In the genomic region with DNA sequence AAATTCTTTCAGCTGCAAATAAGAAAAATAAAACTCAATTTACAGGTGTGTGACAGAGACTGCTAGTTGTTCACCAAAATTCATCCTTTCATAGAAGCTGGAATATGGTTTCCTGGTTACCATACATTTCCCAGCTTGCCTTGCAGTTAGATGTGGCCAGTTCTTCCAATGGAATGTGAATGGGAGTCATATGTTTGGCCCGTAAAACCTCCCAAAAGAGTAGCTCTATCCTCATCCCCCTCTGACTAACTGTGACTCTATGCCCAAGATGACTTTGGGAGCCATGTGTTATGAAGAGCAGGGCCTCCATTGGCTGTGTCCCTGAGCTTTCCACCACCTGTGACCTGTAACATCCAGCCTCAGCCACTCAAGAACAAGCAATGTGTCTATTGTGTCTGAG, we compare ENCODE assay signal across 1 cellular context.
TF ChIP-seq lines count a peak whose summit lies in the region.

No MANE protein-coding gene starts in this region.

TF ChIP-seq in IMR-90, 13 proteins besides CTCF, POLR2A, EP300 and RAD21:
- TF ChIP-seq CEBPB (IDR thresholded peaks at IDR 0.05; ENCODE audit: low read depth, low read length) (no peak), RCOR1 (IDR thresholded peaks at IDR 0.05; ENCODE audit: insufficient replicate concordance, low read length) (no peak), MXI1 (IDR thresholded peaks at IDR 0.05; ENCODE audit: borderline replicate concordance, low read depth, low read length) (no peak), MAFK (IDR thresholded peaks at IDR 0.05; ENCODE audit: low read depth, low read length) (no peak), RFX5 (IDR thresholded peaks at IDR 0.05; ENCODE audit: low read depth, low read length) (no peak), CHD1 (IDR thresholded peaks at IDR 0.05; ENCODE audit: low read depth, low read length) (no peak), BHLHE40 (IDR thresholded peaks at IDR 0.05; ENCODE audit: low read depth, low read length) (no peak), SMC3 (IDR thresholded peaks at IDR 0.05; ENCODE audit: low read depth, low read length) (no peak), FOS (IDR thresholded peaks at IDR 0.05; ENCODE audit: low read depth, low read length) (no peak), NFE2L2 (IDR thresholded peaks at IDR 0.05; ENCODE audit: low read depth, low read length) (no peak)
- TF ChIP-seq, protein P1, sequence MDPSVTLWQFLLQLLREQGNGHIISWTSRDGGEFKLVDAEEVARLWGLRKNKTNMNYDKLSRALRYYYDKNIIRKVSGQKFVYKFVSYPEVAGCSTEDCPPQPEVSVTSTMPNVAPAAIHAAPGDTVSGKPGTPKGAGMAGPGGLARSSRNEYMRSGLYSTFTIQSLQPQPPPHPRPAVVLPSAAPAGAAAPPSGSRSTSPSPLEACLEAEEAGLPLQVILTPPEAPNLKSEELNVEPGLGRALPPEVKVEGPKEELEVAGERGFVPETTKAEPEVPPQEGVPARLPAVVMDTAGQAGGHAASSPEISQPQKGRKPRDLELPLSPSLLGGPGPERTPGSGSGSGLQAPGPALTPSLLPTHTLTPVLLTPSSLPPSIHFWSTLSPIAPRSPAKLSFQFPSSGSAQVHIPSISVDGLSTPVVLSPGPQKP (IDR thresholded peaks at IDR 0.05; ENCODE audit: borderline replicate concordance, low read depth, low read length) = no peak
